14 cellular contexts compared by ENCODE assay signal in the genomic region with DNA sequence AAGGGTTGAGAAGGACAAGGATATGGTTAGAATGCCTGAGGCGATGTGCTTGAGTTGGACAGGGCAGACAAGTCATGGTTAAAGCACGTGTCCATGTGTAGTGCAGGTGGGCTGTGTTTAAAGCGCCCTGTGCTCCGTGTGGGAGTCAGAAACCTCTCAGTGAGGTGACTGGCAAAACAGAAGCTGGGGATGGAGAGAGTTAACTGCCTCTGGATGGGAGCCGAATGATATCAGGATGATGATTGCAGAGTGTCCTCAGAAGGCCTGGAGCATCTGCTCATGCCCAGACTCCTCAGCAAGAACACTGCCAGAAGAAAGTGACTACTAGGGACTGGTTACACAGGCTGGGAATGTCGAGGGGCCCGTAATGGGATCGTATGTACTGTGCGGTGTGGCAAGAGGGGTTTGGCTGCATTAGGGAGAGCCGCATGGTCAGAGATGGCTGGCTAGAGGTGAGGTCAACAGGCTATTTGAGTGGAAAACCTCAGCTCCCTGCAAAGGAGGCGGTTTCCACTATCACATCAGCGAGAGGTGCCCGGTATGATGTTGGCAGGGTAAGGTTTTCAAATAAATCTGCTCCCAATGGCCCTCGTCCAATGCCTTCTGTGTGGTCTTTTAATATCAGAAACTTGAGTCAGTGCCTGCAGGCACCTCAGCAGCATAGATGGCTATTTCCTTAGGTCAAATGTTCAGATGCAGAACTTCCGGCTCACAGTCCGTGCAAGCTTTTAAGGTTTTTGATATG. TPM values are rescaled to one million over a fixed set of nuclear protein-coding genes. Genes with fewer than 3 reads are reported as not detected.
DNase-seq lines count a peak whose midpoint lies in the region; ATAC-seq, FAIRE-seq and TF ChIP-seq lines count a peak whose summit lies in the region.
"Had no signal": no experiment of that assay in that cellular context is flagged by ENCODE, and none has a peak within 500 bp of the region (broad histone marks: within the 10 kb centered on the region; RNA-seq: fewer than 3 reads in every experiment).

No MANE protein-coding gene starts in this region.

- FAIRE-seq in urothelium cell line (lab: Jason Lieb, UNC), result no peak

- WGBS in heart left ventricle, 4 donors, result 37 to 51% (median 41%) methylated on average over 16 of the region's 16 CpGs
- WGBS in body of pancreas, 2 donors, result 68 to 74% methylated on average over 16 of the region's 16 CpGs
- WGBS in right cardiac atrium, result 37% methylated on average over 16 of the region's 16 CpGs

- no peak for TF ChIP-seq CTCF in heart left ventricle (IDR thresholded peaks at IDR 0.05)
- TF ChIP-seq CTCF in right atrium auricular region (IDR thresholded peaks at IDR 0.05), result no peak
- TF ChIP-seq CTCF in body of pancreas (IDR thresholded peaks at IDR 0.05), result no peak

- H3K9me3 ChIP-seq in heart left ventricle (no peaks in the 10 kb centered on the region), right atrium auricular region (no peaks in the 10 kb centered on the region), body of pancreas (no peaks in the 10 kb centered on the region), right cardiac atrium (ENCODE audit: control insufficient read depth, low read length) (no peaks in the 10 kb centered on the region)

- H3K27me3 ChIP-seq in heart left ventricle (no peaks in the 10 kb centered on the region), right atrium auricular region (no peaks in the 10 kb centered on the region), body of pancreas (no peaks in the 10 kb centered on the region), right cardiac atrium (ENCODE audit: control insufficient read depth, insufficient read depth) (no peaks in the 10 kb centered on the region)

- TF ChIP-seq POLR2A in heart left ventricle (IDR thresholded peaks at IDR 0.05) (no peak), body of pancreas (IDR thresholded peaks at IDR 0.05) (no peak)

- ATAC-seq in heart left ventricle (peak in 3 of 4 donors; percentile 51 to 72 (median 63)), body of pancreas (peak; percentile 35), right cardiac atrium (peak; percentile 57 to 64)
- ATAC-seq: activated T-cell treated with anti-CD3 and anti-CD28 coated beads, Interleukin-2, amount 50 U/mL, for 72 hours; WTC11 had no signal

- H3K36me3 ChIP-seq in heart left ventricle, result no peaks in the 10 kb centered on the region
- H3K36me3 ChIP-seq in right atrium auricular region, result no peaks in the 10 kb centered on the region
- no peaks in the 10 kb centered on the region for H3K36me3 ChIP-seq in body of pancreas (replicated peaks in 1 of 2; ENCODE audit: insufficient read depth in 1 of 2, low read depth in 2 of 2)

- H3K4me1 ChIP-seq in heart left ventricle (peaks cover 0 to 66% (median 6%) of the 10 kb centered on the region in 12 donors), right atrium auricular region (peaks cover 0 to 21% of the 10 kb centered on the region in 2 donors), body of pancreas (no peaks in the 10 kb centered on the region), right cardiac atrium (ENCODE audit: control insufficient read depth, insufficient read depth, low read length) (peaks cover 5% of the 10 kb centered on the region)

- peak overlapping the region in 2 of 12 donors; percentile 2 to 24 for H3K4me3 ChIP-seq in heart left ventricle
- no peak overlapping the region for H3K4me3 ChIP-seq in right atrium auricular region
- no peak overlapping the region for H3K4me3 ChIP-seq in body of pancreas
- no peak overlapping the region for H3K4me3 ChIP-seq in right cardiac atrium (ENCODE audit: low read length)
- H3K4me3 ChIP-seq: smooth muscle cell had no signal

- intact Hi-C loops in heart left ventricle (cut with DNase I), result no loop called here
- intact Hi-C loops in body of pancreas (cut with DNase I), result no loop called here
- intact Hi-C loops in right cardiac atrium (cut with DNase I), result no loop called here

- H3K27ac ChIP-seq in heart left ventricle (peak overlapping the region in 7 of 12 donors; percentile 11 to 88 (median 25)), right atrium auricular region (peak overlapping the region in 1 of 2 donors; percentile 22), body of pancreas (no peak overlapping the region), right cardiac atrium (ENCODE audit: low read length) (peak overlapping the region; percentile 78)

- DNase-seq in heart left ventricle (peak in 1 of 5 donors; percentile 34), right atrium auricular region (ENCODE audit: low spot score) (no peak), body of pancreas (no peak), right cardiac atrium (no peak), urothelium cell line (ENCODE audit: low spot score) (peak; percentile 41), GM19238 (ENCODE audit: insufficient read length, low spot score) (no peak), NCI-H2081 (lab: John Stamatoyannopoulos, UW) (no peak)
- DNase-seq in stimulated activated CD4-positive, alpha-beta T cell treated with anti-CD3 and anti-CD28 coated beads, Interleukin-2, amount 100 ng/mL, for 48 hours, result no peak
- DNase-seq: activated T-cell treated with anti-CD3 and anti-CD28 coated beads, Interleukin-2, amount 50 U/mL, for 72 hours; NCI-H2227 treated with DMSO at 0.1 percent for 48 hours; SHP77; stimulated activated CD8-positive, alpha-beta memory T cell treated with anti-CD3 and anti-CD28 coated beads, Interleukin-4, amount 100 ng/mL, for 48 hours had no signal

RNA-seq across cellular contexts. Expression of a gene that starts 26.1 kb away (rescaled TPM):
- total RNA-seq in heart left ventricle (100 to 1,000 TPM in 1 of 9 donors, 10 to 100 TPM in 4, 1 to 10 TPM in 4; 4.7 to 144 (median 18.4) TPM), right atrium auricular region (10 to 100 TPM; 10.8 to 26.0 TPM), body of pancreas (10 to 100 TPM; 10.2 to 19.5 TPM), right cardiac atrium (10 to 100 TPM; 24.4 to 51.8 (median 41.4) TPM)
- polyA plus RNA-seq in heart left ventricle (1 to 10 TPM; 3.1 to 5.3 TPM), right cardiac atrium (4.4 TPM)
- total RNA-seq: smooth muscle cell had no signal
- polyA plus RNA-seq: smooth muscle cell had no signal

RNA-seq across cellular contexts. Expression of a gene that starts 31.1 kb away (rescaled TPM):
- total RNA-seq in heart left ventricle, result 1 to 10 TPM in 1 of 9 donors, under 1 TPM in 8; 0.09 to 3.2 (median 0.44) TPM
- under 1 TPM; 0.23 to 0.25 TPM for polyA plus RNA-seq in heart left ventricle
- total RNA-seq in right atrium auricular region, result under 1 TPM; 0.41 to 0.90 TPM
- total RNA-seq in body of pancreas, result under 1 TPM; 0.52 to 0.66 TPM
- 1 to 10 TPM in 1 of 4 donors, under 1 TPM in 3; 0.59 to 1.0 (median 0.73) TPM for total RNA-seq in right cardiac atrium
- 0.27 TPM for polyA plus RNA-seq in right cardiac atrium
- polyA plus RNA-seq: smooth muscle cell had no signal

Comparison
In these comparisons a context has a peak if more than half of its experiments do, and no peak if none do; other contexts are left out.
1. H3K27ac ChIP-seq: peak in heart left ventricle (7 of 12) and right cardiac atrium (single experiment); none in body of pancreas (0 of 4).
2. Peak in every context shown above with its lines, with median percentiles within 50 percentile points of each other: ATAC-seq.